Comparison of ENCODE assay signal across 16 cellular contexts in genomic region chr21:31190516-31190915, GRCh38.
"Had no signal": no experiment of that assay in that cellular context is flagged by ENCODE, and none has a peak within 500 bp of the region (broad histone marks: within the 10 kb centered on the region; RNA-seq: fewer than 3 reads in every experiment).

No MANE protein-coding gene starts in this region.

- H3K27ac Mint-ChIP-seq: activated B cell treated with CpG ODN at 0.5 μM for 24 hours, neural progenitor cell had no signal

- H3K4me1 Mint-ChIP-seq: neural progenitor cell had no signal

- H3K9me3 Mint-ChIP-seq: activated B cell treated with CpG ODN at 0.5 μM for 24 hours, neural progenitor cell had no signal

- DNase-seq: activated B cell treated with CpG ODN at 0.5 μM for 24 hours; activated CD8-positive, alpha-beta memory T cell treated with anti-CD3 and anti-CD28 coated beads for 24 hours; activated gamma-delta T cell treated with Interleukin-2 at 50 U/mL for 16 hours; adrenal gland; left colon; midbrain; psoas muscle; right lobe of liver; SHP77; SK-N-SH; stimulated activated CD4-positive, alpha-beta T cell treated with anti-CD3 and anti-CD28 coated beads, Interleukin-4, amount 100 ng/mL, for 4 hours; stimulated activated CD8-positive, alpha-beta memory T cell treated with anti-CD3 and anti-CD28 coated beads, Interleukin-4, amount 100 ng/mL, for 48 hours; stimulated activated naive CD8-positive, alpha-beta T cell treated with anti-CD3 and anti-CD28 coated beads, Interleukin-15, Interleukin-2, amounts not matched to agents 100 U/mL and 50 U/mL, for 24 hours; testis; upper lobe of left lung had no signal

- ATAC-seq: left colon; psoas muscle; right lobe of liver; stimulated activated naive CD8-positive, alpha-beta T cell treated with anti-CD3 and anti-CD28 coated beads, Interleukin-15, Interleukin-2, amounts not matched to agents 100 U/mL and 50 U/mL, for 24 hours had no signal

- H3K27me3 Mint-ChIP-seq: activated B cell treated with CpG ODN at 0.5 μM for 24 hours had no signal

- H3K4me3 Mint-ChIP-seq: activated B cell treated with CpG ODN at 0.5 μM for 24 hours, neural progenitor cell had no signal
